Comparison of ENCODE assay signal across 8 cellular contexts in genomic region chr16:89599451-89599858, GRCh38. TPM values are rescaled to one million over a fixed set of nuclear protein-coding genes. Genes with fewer than 3 reads are reported as not detected.
DNase-seq lines count a peak whose midpoint lies in the region; ATAC-seq, FAIRE-seq and TF ChIP-seq lines count a peak whose summit lies in the region.

No MANE protein-coding gene starts in this region.

- no peaks in the 10 kb centered on the region for H3K9me3 ChIP-seq in BLaER1 treated with 17β-estradiol and CSF1 and Interleukin-3, amounts not matched to agents 10 nM and 100 nM (replicated peaks in 1 of 11)

- H3K4me3 ChIP-seq in BLaER1 treated with 17β-estradiol and CSF1 and Interleukin-3, amounts not matched to agents 10 nM and 100 nM: no peak overlapping the region

- H3K27ac ChIP-seq in BLaER1 treated with 17β-estradiol and CSF1 and Interleukin-3, amounts not matched to agents 10 nM and 100 nM: no peak overlapping the region
- H3K27ac ChIP-seq in foreskin keratinocyte: no peak overlapping the region

- peaks cover 0 to 41% (median 0%) of the 10 kb centered on the region in 11 experiments; a peak in 4 of 22 replicates for H4K20me1 ChIP-seq in BLaER1 treated with 17β-estradiol and CSF1 and Interleukin-3, amounts not matched to agents 10 nM and 100 nM

- 0 out of 22 replicates have a peak overlapping the region, but pooled peaks of 1 of the 11 experiments have one; percentile 32 for H3K9ac ChIP-seq in BLaER1 treated with 17β-estradiol and CSF1 and Interleukin-3, amounts not matched to agents 10 nM and 100 nM

- peak overlapping the region in 6 of 11 experiments; percentile 12 to 60 (median 49); a peak in 9 of 22 replicates for H3K4me2 ChIP-seq in BLaER1 treated with 17β-estradiol and CSF1 and Interleukin-3, amounts not matched to agents 10 nM and 100 nM

- no peak for DNase-seq in GM18507 (ENCODE audit: extremely low spot score, insufficient read length, low read depth)
- DNase-seq in SHP77 treated with DMSO at 0.1 percent for 48 hours (lab: John Stamatoyannopoulos, UW): peak; percentile 70
- peak in 1 of 2 donors; percentile 41 for DNase-seq in foreskin keratinocyte
- DNase-seq in NCI-H446 (lab: John Stamatoyannopoulos, UW): no peak
- DNase-seq in NCI-H2029 treated with DMSO at 0.1 percent for 48 hours (lab: John Stamatoyannopoulos, UW): no peak

- peak; percentile 19 for ATAC-seq in foreskin keratinocyte
- ATAC-seq in HG03280 (IDR thresholded peaks at IDR 0.05; ENCODE audit: unreplicated experiment): no peak
- no peak for ATAC-seq in GM21367 (IDR thresholded peaks at IDR 0.05; ENCODE audit: unreplicated experiment)

- peaks cover 0 to 25% (median 20%) of the 10 kb centered on the region in 11 experiments; a peak in 19 of 22 replicates for H3K36me3 ChIP-seq in BLaER1 treated with 17β-estradiol and CSF1 and Interleukin-3, amounts not matched to agents 10 nM and 100 nM

- no peaks in the 10 kb centered on the region for H3K27me3 ChIP-seq in BLaER1 treated with 17β-estradiol and CSF1 and Interleukin-3, amounts not matched to agents 10 nM and 100 nM
- no peaks in the 10 kb centered on the region for H3K27me3 ChIP-seq in foreskin keratinocyte

- FAIRE-seq in GM18507 (lab: Jason Lieb, UNC): peak; percentile 35

- H3K4me1 ChIP-seq in BLaER1 treated with 17β-estradiol and CSF1 and Interleukin-3, amounts not matched to agents 10 nM and 100 nM: peaks cover 15 to 50% (median 39%) of the 10 kb centered on the region in 10 experiments
- no peaks in the 10 kb centered on the region for H3K4me1 ChIP-seq in foreskin keratinocyte

- peak; percentile 71 for TF ChIP-seq CTCF in foreskin keratinocyte (conservative IDR thresholded peaks at IDR 0.05)

RNA-seq across cellular contexts. Expression of gene DPEP1, which starts 14.0 kb away (rescaled TPM):
- not detected in 2 replicates for total RNA-seq in foreskin keratinocyte
- polyA plus RNA-seq in foreskin keratinocyte: not detected in 2 replicates

RNA-seq across cellular contexts. Expression of gene CPNE7, which starts 23.9 kb away (rescaled TPM):
- 5.5 and 8.4 TPM in 2 replicates for total RNA-seq in foreskin keratinocyte
- 6.6 and 8.9 TPM in 2 replicates for polyA plus RNA-seq in foreskin keratinocyte

RNA-seq across cellular contexts. Expression of gene RPL13, which starts 39.0 kb away (rescaled TPM):
- total RNA-seq in foreskin keratinocyte: 2,272 and 2,558 TPM in 2 replicates
- polyA plus RNA-seq in foreskin keratinocyte: 4,454 and 4,471 TPM in 2 replicates

RNA-seq across cellular contexts. Expression of gene CHMP1A, which starts 58.1 kb away (rescaled TPM):
- total RNA-seq in foreskin keratinocyte: 82.1 and 86.2 TPM in 2 replicates
- 80.2 and 84.1 TPM in 2 replicates for polyA plus RNA-seq in foreskin keratinocyte

RNA-seq across cellular contexts. Expression of gene SPATA33, which starts 58.2 kb away (rescaled TPM):
- 10.6 and 11.8 TPM in 2 replicates for total RNA-seq in foreskin keratinocyte
- 15.0 and 16.0 TPM in 2 replicates for polyA plus RNA-seq in foreskin keratinocyte
